1 cellular context compared by ENCODE assay signal in the genomic region with DNA sequence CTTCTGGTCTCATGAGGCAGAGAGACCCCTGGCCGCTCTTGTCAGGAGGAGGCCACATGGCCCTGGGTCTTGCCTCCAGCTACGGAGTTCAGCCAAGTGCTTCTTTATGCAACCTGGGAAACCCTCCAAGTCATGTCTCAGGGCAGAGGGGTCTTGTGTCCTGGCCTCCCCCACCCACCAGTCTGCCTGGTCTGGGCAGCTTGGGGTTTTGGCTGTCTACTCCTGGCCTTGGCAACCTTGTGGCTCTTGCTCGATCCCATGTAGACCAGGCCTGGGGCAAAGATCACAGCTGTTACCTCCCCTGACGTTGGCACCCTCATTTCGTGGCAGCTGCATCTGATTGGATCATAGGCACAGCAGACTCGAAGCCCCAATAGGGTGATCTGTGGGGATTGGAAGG.
TF ChIP-seq lines count a peak whose summit lies in the region.

No MANE protein-coding gene starts in this region.

TF ChIP-seq in GM23338, 12 proteins besides CTCF, POLR2A, EP300 and RAD21 (continued from another document):
- TF ChIP-seq, protein P1, sequence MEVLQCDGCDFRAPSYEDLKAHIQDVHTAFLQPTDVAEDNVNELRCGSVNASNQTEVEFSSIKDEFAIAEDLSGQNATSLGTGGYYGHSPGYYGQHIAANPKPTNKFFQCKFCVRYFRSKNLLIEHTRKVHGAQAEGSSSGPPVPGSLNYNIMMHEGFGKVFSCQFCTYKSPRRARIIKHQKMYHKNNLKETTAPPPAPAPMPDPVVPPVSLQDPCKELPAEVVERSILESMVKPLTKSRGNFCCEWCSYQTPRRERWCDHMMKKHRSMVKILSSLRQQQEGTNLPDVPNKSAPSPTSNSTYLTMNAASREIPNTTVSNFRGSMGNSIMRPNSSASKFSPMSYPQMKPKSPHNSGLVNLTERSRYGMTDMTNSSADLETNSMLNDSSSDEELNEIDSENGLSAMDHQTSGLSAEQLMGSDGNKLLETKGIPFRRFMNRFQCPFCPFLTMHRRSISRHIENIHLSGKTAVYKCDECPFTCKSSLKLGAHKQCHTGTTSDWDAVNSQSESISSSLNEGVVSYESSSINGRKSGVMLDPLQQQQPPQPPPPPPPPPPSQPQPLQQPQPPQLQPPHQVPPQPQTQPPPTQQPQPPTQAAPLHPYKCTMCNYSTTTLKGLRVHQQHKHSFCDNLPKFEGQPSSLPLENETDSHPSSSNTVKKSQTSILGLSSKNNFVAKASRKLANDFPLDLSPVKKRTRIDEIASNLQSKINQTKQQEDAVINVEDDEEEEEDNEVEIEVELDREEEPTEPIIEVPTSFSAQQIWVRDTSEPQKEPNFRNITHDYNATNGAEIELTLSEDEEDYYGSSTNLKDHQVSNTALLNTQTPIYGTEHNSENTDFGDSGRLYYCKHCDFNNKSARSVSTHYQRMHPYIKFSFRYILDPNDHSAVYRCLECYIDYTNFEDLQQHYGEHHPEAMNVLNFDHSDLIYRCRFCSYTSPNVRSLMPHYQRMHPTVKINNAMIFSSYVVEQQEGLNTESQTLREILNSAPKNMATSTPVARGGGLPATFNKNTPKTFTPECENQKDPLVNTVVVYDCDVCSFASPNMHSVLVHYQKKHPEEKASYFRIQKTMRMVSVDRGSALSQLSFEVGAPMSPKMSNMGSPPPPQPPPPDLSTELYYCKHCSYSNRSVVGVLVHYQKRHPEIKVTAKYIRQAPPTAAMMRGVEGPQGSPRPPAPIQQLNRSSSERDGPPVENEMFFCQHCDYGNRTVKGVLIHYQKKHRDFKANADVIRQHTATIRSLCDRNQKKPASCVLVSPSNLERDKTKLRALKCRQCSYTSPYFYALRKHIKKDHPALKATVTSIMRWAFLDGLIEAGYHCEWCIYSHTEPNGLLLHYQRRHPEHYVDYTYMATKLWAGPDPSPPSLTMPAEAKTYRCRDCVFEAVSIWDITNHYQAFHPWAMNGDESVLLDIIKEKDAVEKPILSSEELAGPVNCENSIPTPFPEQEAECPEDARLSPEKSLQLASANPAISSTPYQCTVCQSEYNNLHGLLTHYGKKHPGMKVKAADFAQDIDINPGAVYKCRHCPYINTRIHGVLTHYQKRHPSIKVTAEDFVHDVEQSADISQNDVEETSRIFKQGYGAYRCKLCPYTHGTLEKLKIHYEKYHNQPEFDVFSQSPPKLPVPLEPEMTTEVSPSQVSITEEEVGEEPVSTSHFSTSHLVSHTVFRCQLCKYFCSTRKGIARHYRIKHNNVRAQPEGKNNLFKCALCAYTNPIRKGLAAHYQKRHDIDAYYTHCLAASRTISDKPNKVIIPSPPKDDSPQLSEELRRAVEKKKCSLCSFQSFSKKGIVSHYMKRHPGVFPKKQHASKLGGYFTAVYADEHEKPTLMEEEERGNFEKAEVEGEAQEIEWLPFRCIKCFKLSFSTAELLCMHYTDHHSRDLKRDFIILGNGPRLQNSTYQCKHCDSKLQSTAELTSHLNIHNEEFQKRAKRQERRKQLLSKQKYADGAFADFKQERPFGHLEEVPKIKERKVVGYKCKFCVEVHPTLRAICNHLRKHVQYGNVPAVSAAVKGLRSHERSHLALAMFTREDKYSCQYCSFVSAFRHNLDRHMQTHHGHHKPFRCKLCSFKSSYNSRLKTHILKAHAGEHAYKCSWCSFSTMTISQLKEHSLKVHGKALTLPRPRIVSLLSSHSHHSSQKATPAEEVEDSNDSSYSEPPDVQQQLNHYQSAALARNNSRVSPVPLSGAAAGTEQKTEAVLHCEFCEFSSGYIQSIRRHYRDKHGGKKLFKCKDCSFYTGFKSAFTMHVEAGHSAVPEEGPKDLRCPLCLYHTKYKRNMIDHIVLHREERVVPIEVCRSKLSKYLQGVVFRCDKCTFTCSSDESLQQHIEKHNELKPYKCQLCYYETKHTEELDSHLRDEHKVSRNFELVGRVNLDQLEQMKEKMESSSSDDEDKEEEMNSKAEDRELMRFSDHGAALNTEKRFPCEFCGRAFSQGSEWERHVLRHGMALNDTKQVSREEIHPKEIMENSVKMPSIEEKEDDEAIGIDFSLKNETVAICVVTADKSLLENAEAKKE (CRISPR knock-in tag; IDR thresholded peaks at IDR 0.05) = no peak
- TF ChIP-seq ZNF114 (CRISPR knock-in tag; IDR thresholded peaks at IDR 0.05) (no peak), JUNB (IDR thresholded peaks at IDR 0.05; ENCODE audit: unreplicated experiment) (no peak), EZH2 (IDR thresholded peaks at IDR 0.05; ENCODE audit: low read depth, unreplicated experiment) (no peak), CREB1 (CRISPR knock-in tag; IDR thresholded peaks at IDR 0.05; ENCODE audit: low read depth) (no peak), STAT1 (IDR thresholded peaks at IDR 0.05; ENCODE audit: unreplicated experiment) (no peak), EZH2phosphoT487 (IDR thresholded peaks at IDR 0.05; ENCODE audit: unreplicated experiment) (no peak), POLR2AphosphoS5 (IDR thresholded peaks at IDR 0.05; ENCODE audit: low read depth) (no peak)
- TF ChIP-seq, protein P2, sequence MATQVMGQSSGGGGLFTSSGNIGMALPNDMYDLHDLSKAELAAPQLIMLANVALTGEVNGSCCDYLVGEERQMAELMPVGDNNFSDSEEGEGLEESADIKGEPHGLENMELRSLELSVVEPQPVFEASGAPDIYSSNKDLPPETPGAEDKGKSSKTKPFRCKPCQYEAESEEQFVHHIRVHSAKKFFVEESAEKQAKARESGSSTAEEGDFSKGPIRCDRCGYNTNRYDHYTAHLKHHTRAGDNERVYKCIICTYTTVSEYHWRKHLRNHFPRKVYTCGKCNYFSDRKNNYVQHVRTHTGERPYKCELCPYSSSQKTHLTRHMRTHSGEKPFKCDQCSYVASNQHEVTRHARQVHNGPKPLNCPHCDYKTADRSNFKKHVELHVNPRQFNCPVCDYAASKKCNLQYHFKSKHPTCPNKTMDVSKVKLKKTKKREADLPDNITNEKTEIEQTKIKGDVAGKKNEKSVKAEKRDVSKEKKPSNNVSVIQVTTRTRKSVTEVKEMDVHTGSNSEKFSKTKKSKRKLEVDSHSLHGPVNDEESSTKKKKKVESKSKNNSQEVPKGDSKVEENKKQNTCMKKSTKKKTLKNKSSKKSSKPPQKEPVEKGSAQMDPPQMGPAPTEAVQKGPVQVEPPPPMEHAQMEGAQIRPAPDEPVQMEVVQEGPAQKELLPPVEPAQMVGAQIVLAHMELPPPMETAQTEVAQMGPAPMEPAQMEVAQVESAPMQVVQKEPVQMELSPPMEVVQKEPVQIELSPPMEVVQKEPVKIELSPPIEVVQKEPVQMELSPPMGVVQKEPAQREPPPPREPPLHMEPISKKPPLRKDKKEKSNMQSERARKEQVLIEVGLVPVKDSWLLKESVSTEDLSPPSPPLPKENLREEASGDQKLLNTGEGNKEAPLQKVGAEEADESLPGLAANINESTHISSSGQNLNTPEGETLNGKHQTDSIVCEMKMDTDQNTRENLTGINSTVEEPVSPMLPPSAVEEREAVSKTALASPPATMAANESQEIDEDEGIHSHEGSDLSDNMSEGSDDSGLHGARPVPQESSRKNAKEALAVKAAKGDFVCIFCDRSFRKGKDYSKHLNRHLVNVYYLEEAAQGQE (IDR thresholded peaks at IDR 0.05; ENCODE audit: unreplicated experiment) = no peak
- TF ChIP-seq, protein P3, sequence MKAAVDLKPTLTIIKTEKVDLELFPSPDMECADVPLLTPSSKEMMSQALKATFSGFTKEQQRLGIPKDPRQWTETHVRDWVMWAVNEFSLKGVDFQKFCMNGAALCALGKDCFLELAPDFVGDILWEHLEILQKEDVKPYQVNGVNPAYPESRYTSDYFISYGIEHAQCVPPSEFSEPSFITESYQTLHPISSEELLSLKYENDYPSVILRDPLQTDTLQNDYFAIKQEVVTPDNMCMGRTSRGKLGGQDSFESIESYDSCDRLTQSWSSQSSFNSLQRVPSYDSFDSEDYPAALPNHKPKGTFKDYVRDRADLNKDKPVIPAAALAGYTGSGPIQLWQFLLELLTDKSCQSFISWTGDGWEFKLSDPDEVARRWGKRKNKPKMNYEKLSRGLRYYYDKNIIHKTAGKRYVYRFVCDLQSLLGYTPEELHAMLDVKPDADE (IDR thresholded peaks at IDR 0.05) = no peak
